27 cellular contexts compared by ENCODE assay signal in genomic region chr19:55225415-55225958, GRCh38. TPM values are rescaled to one million over a fixed set of nuclear protein-coding genes. Genes with fewer than 3 reads are reported as not detected.
DNase-seq lines count a peak whose midpoint lies in the region; ATAC-seq and TF ChIP-seq lines count a peak whose summit lies in the region.
"Had no signal": no experiment of that assay in that cellular context is flagged by ENCODE, and none has a peak within 500 bp of the region (broad histone marks: within the 10 kb centered on the region; RNA-seq: fewer than 3 reads in every experiment).

No MANE protein-coding gene starts in this region.

- no peaks in the 10 kb centered on the region for H3K4me1 ChIP-seq in HEK293 (ENCODE audit: control insufficient read depth, insufficient read depth, low read length)
- no peaks in the 10 kb centered on the region for H3K4me1 ChIP-seq in neural progenitor cell
- H3K4me1 ChIP-seq in tibial artery: no peaks in the 10 kb centered on the region
- H3K4me1 ChIP-seq: BLaER1, gastrocnemius medialis, psoas muscle, suprapubic skin had no signal

- POLR2A ChIA-PET in HEK293 (lab: Yijun Ruan, JAX): interaction anchor here (0.6 kb wide), 1 partner anchor 67 kb away, joined by 3 read pairs; no protein-coding TSS in a partner anchor

- CTCF ChIA-PET in HEK293 (lab: Yijun Ruan, JAX): interaction anchor here (0.6 kb wide), 1 partner anchor 193 kb away, joined by 3 read pairs; no protein-coding TSS in a partner anchor

- no peak for DNase-seq in activated CD4-positive, alpha-beta T cell treated with anti-CD3 and anti-CD28 coated beads, Interleukin-2, amount 10 ng/mL, durations not matched to agents 24 days and 14 days
- no peak for DNase-seq in activated CD4-positive, alpha-beta T cell treated with anti-CD3 and anti-CD28 coated beads, Interleukin-2, amount 50 U/mL, for 1 hour
- no peak for DNase-seq in activated naive CD8-positive, alpha-beta T cell treated with anti-CD3 and anti-CD28 coated beads, Interleukin-2, amount 50 U/mL, for 24 hours
- DNase-seq in neural progenitor cell (ENCODE audit: low spot score) (no peak), tibial artery (no peak), NCI-H226 (no peak)
- DNase-seq: activated T-cell treated with anti-CD3 and anti-CD28 coated beads, Interleukin-2, amount 50 U/mL, for 72 hours; amniotic stem cell; cerebellar nuclear complex; DMS 273 treated with DMSO at 0.1 percent for 48 hours; gastrocnemius medialis; GOT3; kidney glomerular epithelial cell; mammary epithelial cell; NCI-H1930; NCI-H446; NK-92 treated with Interleukin-12 subunit alpha and Interleukin-12 subunit beta, amount 100 ng/mL, for 24 hours; psoas muscle; RPMI8226; stimulated activated CD4-positive, alpha-beta T cell treated with anti-CD3 and anti-CD28 coated beads, Interleukin-4, amount 100 ng/mL, for 4 hours had no signal

- peaks cover 7% of the 10 kb centered on the region for H4K20me1 ChIP-seq in neural progenitor cell (ENCODE audit: low read depth)

- no peak overlapping the region for H2AFZ ChIP-seq in neural progenitor cell (replicated peaks)

- H3K4me1 Mint-ChIP-seq in activated CD4-positive, alpha-beta T cell treated with anti-CD3 and anti-CD28 coated beads, Interleukin-2, amount 10 ng/mL, durations not matched to agents 24 days and 14 days: peaks cover 2% of the 10 kb centered on the region
- peaks cover 2% of the 10 kb centered on the region for H3K4me1 Mint-ChIP-seq in activated naive CD8-positive, alpha-beta T cell treated with anti-CD3 and anti-CD28 coated beads, Interleukin-2, amount 50 U/mL, for 24 hours
- H3K4me1 Mint-ChIP-seq in neural progenitor cell: peaks cover 5% of the 10 kb centered on the region

- H3K36me3 ChIP-seq in HEK293 (ENCODE audit: control insufficient read depth in 2 of 2, insufficient read depth in 1 of 2, low read length in 2 of 2): peaks cover 0 to 41% of the 10 kb centered on the region in 2 experiments; a peak in 1 of 3 replicates
- no peaks in the 10 kb centered on the region for H3K36me3 ChIP-seq in neural progenitor cell
- H3K36me3 ChIP-seq in tibial artery: peaks cover 9 to 56% (median 35%) of the 10 kb centered on the region in 3 donors

- H3K27ac ChIP-seq in HEK293 (ENCODE audit: extremely low read depth, low read depth, low read length): no peak overlapping the region
- no peak overlapping the region for H3K27ac ChIP-seq in neural progenitor cell
- H3K27ac ChIP-seq in tibial artery: no peak overlapping the region
- H3K27ac ChIP-seq: BLaER1, gastrocnemius medialis, psoas muscle, suprapubic skin had no signal

- peaks cover 42% of the 10 kb centered on the region for H3K36me3 Mint-ChIP-seq in activated CD4-positive, alpha-beta T cell treated with anti-CD3 and anti-CD28 coated beads, Interleukin-2, amount 10 ng/mL, durations not matched to agents 24 days and 14 days (ENCODE audit: low read depth)
- H3K36me3 Mint-ChIP-seq in activated naive CD8-positive, alpha-beta T cell treated with anti-CD3 and anti-CD28 coated beads, Interleukin-2, amount 50 U/mL, for 24 hours (ENCODE audit: low read depth): peaks cover 26% of the 10 kb centered on the region
- peaks cover 6% of the 10 kb centered on the region for H3K36me3 Mint-ChIP-seq in neural progenitor cell

- no peaks in the 10 kb centered on the region for H3K27me3 Mint-ChIP-seq in activated CD4-positive, alpha-beta T cell treated with anti-CD3 and anti-CD28 coated beads, Interleukin-2, amount 10 ng/mL, durations not matched to agents 24 days and 14 days
- no peaks in the 10 kb centered on the region for H3K27me3 Mint-ChIP-seq in activated naive CD8-positive, alpha-beta T cell treated with anti-CD3 and anti-CD28 coated beads, Interleukin-2, amount 50 U/mL, for 24 hours
- no peaks in the 10 kb centered on the region for H3K27me3 Mint-ChIP-seq in neural progenitor cell (ENCODE audit: insufficient read depth, low read depth)

- no peak overlapping the region for H3K4me2 ChIP-seq in neural progenitor cell
- H3K4me2 ChIP-seq: BLaER1, smooth muscle cell had no signal

- H3K27me3 ChIP-seq in neural progenitor cell (no peaks in the 10 kb centered on the region), tibial artery (no peaks in the 10 kb centered on the region)
- H3K27me3 ChIP-seq: BLaER1, gastrocnemius medialis, suprapubic skin had no signal

- H3F3A ChIP-seq in neural progenitor cell (ENCODE audit: low read depth): no peaks in the 10 kb centered on the region

- no peaks in the 10 kb centered on the region for H3K79me2 ChIP-seq in neural progenitor cell (ENCODE audit: low read depth)

- no peak overlapping the region for H3K9ac ChIP-seq in neural progenitor cell
- H3K9ac ChIP-seq: BLaER1 had no signal

- ATAC-seq in activated naive CD8-positive, alpha-beta T cell treated with anti-CD3 and anti-CD28 coated beads, Interleukin-2, amount 50 U/mL, for 24 hours: no peak
- ATAC-seq in GM19023 (IDR thresholded peaks at IDR 0.05; ENCODE audit: unreplicated experiment): no peak
- ATAC-seq: activated T-cell treated with anti-CD3 and anti-CD28 coated beads, Interleukin-2, amount 50 U/mL, for 72 hours; esophagus mucosa; gastrocnemius medialis; psoas muscle had no signal

- intact Hi-C loops in activated CD4-positive, alpha-beta T cell treated with anti-CD3 and anti-CD28 coated beads, Interleukin-2, amount 10 ng/mL, durations not matched to agents 24 days and 14 days (cut with micrococcal nuclease): no loop called here
- intact Hi-C loops in tibial artery (cut with DNase I; ENCODE audit: low total_unique reads): no loop called here

- H3K9me3 Mint-ChIP-seq in activated CD4-positive, alpha-beta T cell treated with anti-CD3 and anti-CD28 coated beads, Interleukin-2, amount 10 ng/mL, durations not matched to agents 24 days and 14 days: no peaks in the 10 kb centered on the region
- peaks cover 4% of the 10 kb centered on the region for H3K9me3 Mint-ChIP-seq in activated naive CD8-positive, alpha-beta T cell treated with anti-CD3 and anti-CD28 coated beads, Interleukin-2, amount 50 U/mL, for 24 hours
- H3K9me3 Mint-ChIP-seq in neural progenitor cell: peaks cover 3% of the 10 kb centered on the region

- TF ChIP-seq CTCF in HEK293 (tag by site-specific recombination; IDR thresholded peaks at IDR 0.05) (no peak), neural progenitor cell (IDR thresholded peaks at IDR 0.05) (no peak), tibial artery (IDR thresholded peaks at IDR 0.05) (no peak)

- no peak overlapping the region for H3K4me3 ChIP-seq in HEK293 (ENCODE audit: low read depth, low read length)
- no peak overlapping the region for H3K4me3 ChIP-seq in neural progenitor cell
- H3K4me3 ChIP-seq in tibial artery: no peak overlapping the region
- H3K4me3 ChIP-seq: BLaER1, gastrocnemius medialis, psoas muscle, smooth muscle cell, suprapubic skin had no signal

- H3K9me3 ChIP-seq in HEK293 (ENCODE audit: control insufficient read depth, insufficient read depth, low read depth, low read length): no peaks in the 10 kb centered on the region
- no peaks in the 10 kb centered on the region for H3K9me3 ChIP-seq in neural progenitor cell (ENCODE audit: low read depth)
- no peaks in the 10 kb centered on the region for H3K9me3 ChIP-seq in tibial artery
- H3K9me3 ChIP-seq: BLaER1, gastrocnemius medialis, psoas muscle, suprapubic skin had no signal

- H3K4me3 Mint-ChIP-seq in activated CD4-positive, alpha-beta T cell treated with anti-CD3 and anti-CD28 coated beads, Interleukin-2, amount 10 ng/mL, durations not matched to agents 24 days and 14 days: no peak overlapping the region
- H3K4me3 Mint-ChIP-seq in activated naive CD8-positive, alpha-beta T cell treated with anti-CD3 and anti-CD28 coated beads, Interleukin-2, amount 50 U/mL, for 24 hours: no peak overlapping the region
- peak overlapping the region; percentile 30 for H3K4me3 Mint-ChIP-seq in neural progenitor cell
- H3K4me3 Mint-ChIP-seq: activated T-cell treated with anti-CD3 and anti-CD28 coated beads, Interleukin-2, amount 50 U/mL, for 72 hours had no signal

- peak overlapping the region; percentile 22 for H3K27ac Mint-ChIP-seq in activated CD4-positive, alpha-beta T cell treated with anti-CD3 and anti-CD28 coated beads, Interleukin-2, amount 10 ng/mL, durations not matched to agents 24 days and 14 days
- H3K27ac Mint-ChIP-seq in activated naive CD8-positive, alpha-beta T cell treated with anti-CD3 and anti-CD28 coated beads, Interleukin-2, amount 50 U/mL, for 24 hours: peak overlapping the region; percentile 37
- peak overlapping the region; percentile 54 for H3K27ac Mint-ChIP-seq in neural progenitor cell
- H3K27ac Mint-ChIP-seq: activated T-cell treated with anti-CD3 and anti-CD28 coated beads, Interleukin-2, amount 50 U/mL, for 72 hours had no signal

TF ChIP-seq in HEK293, 187 proteins besides CTCF, POLR2A, EP300 and RAD21:
- no peak for TF ChIP-seq ZNF624 (tag by site-specific recombination; IDR thresholded peaks at IDR 0.05)
- TF ChIP-seq MYNN (tag by site-specific recombination; IDR thresholded peaks at IDR 0.05; ENCODE audit: borderline replicate concordance): peak; percentile 97

RNA-seq across cellular contexts. Expression of gene TMEM86B, which starts 3.1 kb away (rescaled TPM):
- total RNA-seq in activated CD4-positive, alpha-beta T cell treated with anti-CD3 and anti-CD28 coated beads, Interleukin-2, amount 10 ng/mL, durations not matched to agents 24 days and 14 days: 6.8 and 7.7 TPM in 2 replicates
- total RNA-seq in neural progenitor cell (ENCODE audit: low replicate concordance): 1.4 and 3.3 TPM in 2 replicates

RNA-seq across cellular contexts. Expression of gene PTPRH, which starts 16.2 kb away (rescaled TPM):
- total RNA-seq in activated CD4-positive, alpha-beta T cell treated with anti-CD3 and anti-CD28 coated beads, Interleukin-2, amount 10 ng/mL, durations not matched to agents 24 days and 14 days: not detected in 2 replicates
- not detected in 2 replicates for total RNA-seq in neural progenitor cell (ENCODE audit: low replicate concordance)
- total RNA-seq: activated T-cell treated with anti-CD3 and anti-CD28 coated beads, Interleukin-2, amount 50 U/mL, for 72 hours had no signal

RNA-seq across cellular contexts. Expression of gene PPP6R1, which starts 33.3 kb away (rescaled TPM):
- total RNA-seq in activated CD4-positive, alpha-beta T cell treated with anti-CD3 and anti-CD28 coated beads, Interleukin-2, amount 10 ng/mL, durations not matched to agents 24 days and 14 days: 196 and 216 TPM in 2 replicates
- total RNA-seq in neural progenitor cell (ENCODE audit: low replicate concordance): 13.1 and 40.4 TPM in 2 replicates

RNA-seq across cellular contexts. Expression of gene SYT5, which starts 45.4 kb away (rescaled TPM):
- not detected in 2 replicates for total RNA-seq in activated CD4-positive, alpha-beta T cell treated with anti-CD3 and anti-CD28 coated beads, Interleukin-2, amount 10 ng/mL, durations not matched to agents 24 days and 14 days
- 0.22 TPM in 1 of 2 replicates, not detected in the other for total RNA-seq in neural progenitor cell (ENCODE audit: low replicate concordance)
- total RNA-seq: esophagus mucosa, gastrocnemius medialis, M059J, psoas muscle, smooth muscle cell had no signal

RNA-seq across cellular contexts. Expression of gene HSPBP1, which starts 54.4 kb away (rescaled TPM):
- total RNA-seq in activated CD4-positive, alpha-beta T cell treated with anti-CD3 and anti-CD28 coated beads, Interleukin-2, amount 10 ng/mL, durations not matched to agents 24 days and 14 days: 63.9 and 68.3 TPM in 2 replicates
- total RNA-seq in neural progenitor cell (ENCODE audit: low replicate concordance): 15.0 and 43.1 TPM in 2 replicates
